8 cellular contexts compared by ENCODE assay signal in the genomic region with DNA sequence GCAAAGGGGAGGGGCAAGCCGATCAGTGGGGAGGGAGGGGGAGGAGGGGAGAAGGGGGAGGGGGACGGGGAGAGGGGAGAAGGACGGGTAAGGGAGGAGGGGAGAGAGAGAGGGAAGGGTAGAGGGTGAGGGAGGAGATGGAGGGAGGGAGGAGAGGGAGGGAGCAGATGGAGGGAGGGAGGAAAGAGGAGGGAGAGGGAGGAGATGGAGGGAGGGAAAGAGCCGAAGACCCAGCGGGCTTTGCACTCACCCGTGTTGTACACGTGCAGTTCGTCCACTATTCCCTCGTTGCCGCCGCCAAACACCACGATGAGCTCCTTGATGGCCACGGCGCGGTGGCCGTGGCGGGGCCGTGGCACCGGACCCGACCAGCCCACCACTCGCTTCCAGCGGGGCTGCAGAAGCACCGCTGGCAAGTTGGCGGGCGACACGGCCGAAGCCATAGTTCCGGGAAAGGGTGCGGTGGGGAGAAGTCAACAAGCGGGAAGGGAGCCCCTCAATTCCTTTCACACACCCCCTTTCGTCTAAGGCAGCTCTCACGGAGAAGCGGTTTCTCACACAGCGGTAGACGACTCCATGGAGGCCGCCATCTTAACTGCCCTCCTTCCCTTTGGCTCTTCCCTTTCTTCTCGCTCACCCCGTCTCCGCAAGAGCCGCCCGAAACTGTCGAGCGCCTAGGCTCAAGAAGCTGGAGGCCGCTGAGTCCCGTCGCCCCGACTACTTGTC. TPM values are rescaled to one million over a fixed set of nuclear protein-coding genes. Genes with fewer than 3 reads are reported as not detected.
A peak's percentile ranks its signal among the peaks of the same experiment; 100 is the strongest.
DNase-seq lines count a peak whose midpoint lies in the region; ATAC-seq and TF ChIP-seq lines count a peak whose summit lies in the region.

No MANE protein-coding gene starts in this region.

- H3K4me3 ChIP-seq in A673 (ENCODE audit: low read depth, low read length, poor library complexity, severe bottlenecking), result peak overlapping the region; percentile 86
- peak overlapping the region; percentile 97 for H3K4me3 ChIP-seq in GM12864 (ENCODE audit: low read depth, low read length)
- peak overlapping the region; percentile 88 for H3K4me3 ChIP-seq in RWPE2 (ENCODE audit: severe bottlenecking)
- H3K4me3 ChIP-seq in left lung, result peak overlapping the region; percentile 72 to 88
- H3K4me3 ChIP-seq in stomach smooth muscle (ENCODE audit: low read length in 2 of 2), result peak overlapping the region; percentile 70 to 96

- TF ChIP-seq CTCF in A673 (conservative IDR thresholded peaks at IDR 0.05; ENCODE audit: low read depth, low read length) (no peak), GM12864 (IDR thresholded peaks at IDR 0.05; ENCODE audit: low read depth, low read length, missing control alignments) (no peak), RWPE2 (IDR thresholded peaks at IDR 0.05; ENCODE audit: poor library complexity, severe bottlenecking) (no peak), left lung (IDR thresholded peaks at IDR 0.05) (no peak)

- H3K9ac ChIP-seq in stomach smooth muscle (ENCODE audit: low read length in 2 of 2), result peak overlapping the region; percentile 80 to 96

- intact Hi-C loops in A673 (cut with micrococcal nuclease; ENCODE audit: unreplicated experiment), result loop anchor here (1.0 to 10.0 kb wide), 2 partner anchors 42 to 424 kb away; partner anchors contain the start of gene RPL10
- intact Hi-C loops in left lung (cut with DNase I), result no loop called here

- H3K4me1 ChIP-seq in A673 (ENCODE audit: insufficient read depth, low read length, poor library complexity, severe bottlenecking) (peaks cover 26% of the 10 kb centered on the region), RWPE2 (ENCODE audit: insufficient read depth, poor library complexity, severe bottlenecking) (no peaks in the 10 kb centered on the region), left lung (peaks cover 12 to 59% of the 10 kb centered on the region in 2 donors), stomach smooth muscle (ENCODE audit: control insufficient read depth, insufficient read depth, low read length) (peaks cover 59% of the 10 kb centered on the region)

- H3K27me3 ChIP-seq in A673 (replicated peaks; ENCODE audit: insufficient read depth, low read depth, low read length, poor library complexity), result no peaks in the 10 kb centered on the region
- no peaks in the 10 kb centered on the region for H3K27me3 ChIP-seq in RWPE2 (ENCODE audit: insufficient read depth, poor library complexity, severe bottlenecking)
- H3K27me3 ChIP-seq in left lung, result no peaks in the 10 kb centered on the region
- peaks cover 0 to 7% of the 10 kb centered on the region in 2 donors for H3K27me3 ChIP-seq in stomach smooth muscle (ENCODE audit: control insufficient read depth in 1 of 2, insufficient read depth in 2 of 2, low read length in 2 of 2)

- H3K27ac ChIP-seq in A673 (ENCODE audit: low read depth, low read length, poor library complexity, severe bottlenecking), result peak overlapping the region; percentile 99
- H3K27ac ChIP-seq in RWPE2 (ENCODE audit: poor library complexity, severe bottlenecking), result peak overlapping the region; percentile 92
- H3K27ac ChIP-seq in cingulate gyrus (ENCODE audit: low read depth, low read length), result peak overlapping the region; percentile 99
- H3K27ac ChIP-seq in left lung, result peak overlapping the region; percentile 98 to 99
- peak overlapping the region; percentile 99 for H3K27ac ChIP-seq in stomach smooth muscle (ENCODE audit: low read length)

- BruUV-seq in A673 (replicated peaks; lab: Mats Ljungman, UMichigan), result TSS peak; percentile 49

- ATAC-seq in RWPE2 (ENCODE audit: low read depth), result peak; percentile 7; the same call in 1 of the 3 replicates
- peak; percentile 27 for ATAC-seq in left lung

- POLR2A ChIA-PET in A673 (lab: Charles Lee; ENCODE audit: low non-redundant PET), result interaction anchor here (0.8 kb wide), 1 partner anchor 400 kb away, joined by 11 read pairs; no protein-coding TSS in a partner anchor

- H3K36me3 ChIP-seq in A673 (ENCODE audit: insufficient read depth, low read length, poor library complexity, severe bottlenecking), result no peaks in the 10 kb centered on the region
- peaks cover 25% of the 10 kb centered on the region for H3K36me3 ChIP-seq in RWPE2 (ENCODE audit: low read depth)
- H3K36me3 ChIP-seq in left lung, result no peaks in the 10 kb centered on the region
- H3K36me3 ChIP-seq in stomach smooth muscle (ENCODE audit: control insufficient read depth in 2 of 2, insufficient read depth in 2 of 2, low read length in 2 of 2), result no peaks in the 10 kb centered on the region

- no peaks in the 10 kb centered on the region for H3K9me3 ChIP-seq in A673 (ENCODE audit: low read depth, low read length, poor library complexity, severe bottlenecking)
- no peaks in the 10 kb centered on the region for H3K9me3 ChIP-seq in RWPE2 (ENCODE audit: severe bottlenecking)
- no peaks in the 10 kb centered on the region for H3K9me3 ChIP-seq in left lung
- no peaks in the 10 kb centered on the region for H3K9me3 ChIP-seq in stomach smooth muscle (ENCODE audit: control insufficient read depth in 2 of 2, low read length in 2 of 2)

- DNase-seq in A673 (ENCODE audit: low spot score) (peak; percentile 86), GM12864 (ENCODE audit: low read depth) (no peak), HT1080 (ENCODE audit: low read depth) (peak; percentile 60), RWPE2 (ENCODE audit: low spot score) (no peak), left lung (peak in 1 of 2 donors; percentile 52), mucosa of gallbladder (ENCODE audit: low spot score) (no peak)

- CTCF ChIA-PET in A673 (lab: Charles Lee), result interaction anchor here (1.4 kb wide), 1 partner anchor 43 kb away, joined by 3 read pairs; no protein-coding TSS in a partner anchor

RNA-seq across cellular contexts. Expression of gene HCFC1, which starts 1.1 kb away (rescaled TPM):
- total RNA-seq in A673 (2021) (124 and 137 TPM in 2 replicates), left lung (10 to 100 TPM; 46.6 to 58.1 TPM), mucosa of gallbladder (69.5 TPM)
- total RNA-seq in HT1080 (2014; rRNA removed; shearing (Covaris generic)), result 38.9 and 60.0 TPM in 2 replicates
- 42.7 and 43.9 TPM in 2 replicates for polyA plus RNA-seq in HT1080 (2015; cell fraction: cytosol; rRNA removed)
- polyA plus RNA-seq in HT1080 (2015; cell fraction: nucleus; rRNA removed), result 83.1 and 92.8 TPM in 2 replicates

RNA-seq across cellular contexts. Expression of gene TMEM187, which starts 2.0 kb away (rescaled TPM):
- total RNA-seq in A673 (2021) (2.8 and 6.8 TPM in 2 replicates), left lung (10 to 100 TPM in 1 of 2 donors, 1 to 10 TPM in 1; 8.8 to 13.5 TPM), mucosa of gallbladder (14.4 TPM)
- total RNA-seq in HT1080 (2014; rRNA removed; shearing (Covaris generic)), result 4.8 and 11.6 TPM in 2 replicates
- 5.1 and 5.8 TPM in 2 replicates for polyA plus RNA-seq in HT1080 (2015; cell fraction: cytosol; rRNA removed)
- 8.4 and 9.4 TPM in 2 replicates for polyA plus RNA-seq in HT1080 (2015; cell fraction: nucleus; rRNA removed)

RNA-seq across cellular contexts. Expression of gene RENBP, which starts 26.1 kb away (rescaled TPM):
- total RNA-seq in A673 (2021), result 3.4 and 5.7 TPM in 2 replicates
- total RNA-seq in HT1080 (2014; rRNA removed; shearing (Covaris generic)), result 1.0 TPM in 1 of 2 replicates, not detected in the other
- not detected in 2 replicates for polyA plus RNA-seq in HT1080 (2015; cell fraction: cytosol; rRNA removed)
- not detected in 2 replicates for polyA plus RNA-seq in HT1080 (2015; cell fraction: nucleus; rRNA removed)
- total RNA-seq in left lung, result 10 to 100 TPM; 44.7 to 62.1 TPM
- 19.5 TPM for total RNA-seq in mucosa of gallbladder

RNA-seq across cellular contexts. Expression of gene NAA10, which starts 35.7 kb away (rescaled TPM):
- total RNA-seq in A673 (2021) (136 and 140 TPM in 2 replicates), left lung (100 to 1,000 TPM in 1 of 2 donors, 10 to 100 TPM in 1; 87.5 to 105 TPM), mucosa of gallbladder (81.6 TPM)
- 182 and 213 TPM in 2 replicates for total RNA-seq in HT1080 (2014; rRNA removed; shearing (Covaris generic))
- 224 and 268 TPM in 2 replicates for polyA plus RNA-seq in HT1080 (2015; cell fraction: cytosol; rRNA removed)
- 152 and 187 TPM in 2 replicates for polyA plus RNA-seq in HT1080 (2015; cell fraction: nucleus; rRNA removed)

RNA-seq across cellular contexts. Expression of gene ARHGAP4, which starts 44.5 kb away (rescaled TPM):
- total RNA-seq in A673 (2021) (43.0 and 45.7 TPM in 2 replicates), left lung (10 to 100 TPM; 35.6 to 96.2 TPM), mucosa of gallbladder (53.8 TPM)
- 2.7 and 3.3 TPM in 2 replicates for total RNA-seq in HT1080 (2014; rRNA removed; shearing (Covaris generic))
- 5.5 and 6.7 TPM in 2 replicates for polyA plus RNA-seq in HT1080 (2015; cell fraction: cytosol; rRNA removed)
- polyA plus RNA-seq in HT1080 (2015; cell fraction: nucleus; rRNA removed), result 33.5 and 36.7 TPM in 2 replicates

Comparison
In these comparisons a context has a peak if more than half of its experiments do, and no peak if none do; other contexts are left out.
1. DNase-seq: peak in A673 (single experiment) and HT1080 (single experiment); none in GM12864 (single experiment), RWPE2 (single experiment) and mucosa of gallbladder (single experiment).
2. Peak in every context shown above with its lines, with median percentiles within 50 percentile points of each other: H3K27ac ChIP-seq and H3K4me3 ChIP-seq.